In the genomic region with DNA sequence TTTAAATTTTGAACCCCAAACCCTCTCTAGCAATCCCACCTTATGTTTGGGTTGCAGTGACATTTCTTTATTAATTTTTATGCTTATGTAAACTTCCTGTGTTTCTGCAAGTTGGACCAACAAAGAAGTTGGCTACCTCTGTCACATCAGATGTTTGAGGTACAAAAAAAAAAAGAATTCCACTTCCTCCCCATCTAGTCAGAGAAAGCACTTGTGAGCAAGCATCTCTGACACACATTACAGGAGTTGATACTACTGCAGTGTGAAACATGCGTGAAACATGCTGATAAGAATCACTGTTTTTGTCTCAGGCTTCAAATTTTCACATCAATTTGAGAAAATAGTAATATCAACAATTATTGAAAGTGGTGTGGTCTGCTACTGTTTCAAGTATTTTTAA, we compare ENCODE assay signal across 8 cellular contexts. TPM values are rescaled to one million over a fixed set of nuclear protein-coding genes. Genes with fewer than 3 reads are reported as not detected.
DNase-seq lines count a peak whose midpoint lies in the region; ATAC-seq and TF ChIP-seq lines count a peak whose summit lies in the region.

No MANE protein-coding gene starts in this region.

- peaks cover 4% of the 10 kb centered on the region for H3K36me3 ChIP-seq in CD4-positive, CD25-positive, alpha-beta regulatory T cell (ENCODE audit: control insufficient read depth, insufficient read depth, low read length)
- no peaks in the 10 kb centered on the region for H3K36me3 ChIP-seq in body of pancreas (replicated peaks in 1 of 2; ENCODE audit: insufficient read depth in 1 of 2, low read depth in 2 of 2)
- peaks cover 1 to 2% of the 10 kb centered on the region in 2 donors for H3K36me3 ChIP-seq in muscle layer of duodenum (ENCODE audit: control insufficient read depth in 1 of 2, insufficient read depth in 2 of 2, low read length in 2 of 2)

- peak overlapping the region; percentile 94 to 96 (median 95) for H3K27ac Mint-ChIP-seq in CD4-positive, CD25-positive, alpha-beta regulatory T cell

- peak overlapping the region; percentile 75 for H3K4me3 ChIP-seq in CD4-positive, CD25-positive, alpha-beta regulatory T cell (ENCODE audit: low read depth, low read length)
- H3K4me3 ChIP-seq in body of pancreas (no peak overlapping the region), muscle layer of duodenum (ENCODE audit: low read depth in 1 of 2, low read length in 2 of 2) (peak overlapping the region; percentile 72 to 79)

- no peak for TF ChIP-seq POLR2A in body of pancreas (IDR thresholded peaks at IDR 0.05)

- H3K27me3 ChIP-seq in CD4-positive, CD25-positive, alpha-beta regulatory T cell (ENCODE audit: control insufficient read depth, insufficient read depth, low read length): no peaks in the 10 kb centered on the region
- no peaks in the 10 kb centered on the region for H3K27me3 ChIP-seq in body of pancreas
- no peaks in the 10 kb centered on the region for H3K27me3 ChIP-seq in muscle layer of duodenum (ENCODE audit: low read depth, low read length)

- ATAC-seq in CD4-positive, CD25-positive, alpha-beta regulatory T cell (ENCODE audit: low read depth in 2 of 2): peak in 1 of 2 donors; percentile 21
- ATAC-seq in body of pancreas (no peak), GM18861 (IDR thresholded peaks at IDR 0.05; ENCODE audit: unreplicated experiment) (no peak), HG02623 (IDR thresholded peaks at IDR 0.05; ENCODE audit: unreplicated experiment) (no peak)

- peaks cover 4% of the 10 kb centered on the region for H3K36me3 Mint-ChIP-seq in CD4-positive, CD25-positive, alpha-beta regulatory T cell

- TF ChIP-seq CTCF in body of pancreas (IDR thresholded peaks at IDR 0.05): no peak

- peaks cover 23 to 50% (median 36%) of the 10 kb centered on the region in 4 donors for H3K4me1 Mint-ChIP-seq in CD4-positive, CD25-positive, alpha-beta regulatory T cell

- H3K27me3 Mint-ChIP-seq in CD4-positive, CD25-positive, alpha-beta regulatory T cell: peaks cover 9% of the 10 kb centered on the region

- no peaks in the 10 kb centered on the region for H3K9me3 Mint-ChIP-seq in CD4-positive, CD25-positive, alpha-beta regulatory T cell

- no peaks in the 10 kb centered on the region for H3K9me3 ChIP-seq in CD4-positive, CD25-positive, alpha-beta regulatory T cell (ENCODE audit: control insufficient read depth in 2 of 2, low read length in 2 of 2)
- H3K9me3 ChIP-seq in body of pancreas (no peaks in the 10 kb centered on the region), muscle layer of duodenum (ENCODE audit: control insufficient read depth in 1 of 2, low read length in 2 of 2) (no peaks in the 10 kb centered on the region)

- WGBS in body of pancreas, 2 donors: 0 to 18% methylated on average over 1 of the region's 1 CpG

- peaks cover 21% of the 10 kb centered on the region for H3K4me1 ChIP-seq in CD4-positive, CD25-positive, alpha-beta regulatory T cell (ENCODE audit: control insufficient read depth, insufficient read depth, low read length, poor library complexity, severe bottlenecking)
- H3K4me1 ChIP-seq in body of pancreas: peaks cover 39% of the 10 kb centered on the region
- H3K4me1 ChIP-seq in muscle layer of duodenum (ENCODE audit: control insufficient read depth in 1 of 2, insufficient read depth in 2 of 2, low read length in 2 of 2): peaks cover 20 to 24% of the 10 kb centered on the region in 2 donors

- peak overlapping the region; percentile 91 to 98 (median 92) for H3K4me3 Mint-ChIP-seq in CD4-positive, CD25-positive, alpha-beta regulatory T cell

- DNase-seq in CD4-positive, CD25-positive, alpha-beta regulatory T cell: peak; percentile 4 to 63 (median 62)
- DNase-seq in HT-29 (ENCODE audit: low spot score) (peak; percentile 5), body of pancreas (no peak), GDM1 (lab: John Stamatoyannopoulos, UW) (no peak), NCI-H1105 treated with DMSO at 0.1 percent for 48 hours (lab: John Stamatoyannopoulos, UW) (no peak)

- peak overlapping the region; percentile 94 for H3K27ac ChIP-seq in CD4-positive, CD25-positive, alpha-beta regulatory T cell (ENCODE audit: insufficient read depth, low read length, poor library complexity, severe bottlenecking)
- H3K27ac ChIP-seq in body of pancreas: peak overlapping the region; percentile 96 to 99 (median 98)
- peak overlapping the region; percentile 90 for H3K27ac ChIP-seq in muscle layer of duodenum (ENCODE audit: low read length)

- intact Hi-C loops in body of pancreas (cut with DNase I): loop anchor here (10.0 kb wide), 1 partner anchor 84 kb away; no protein-coding TSS in a partner anchor

RNA-seq across cellular contexts. Expression of a gene that starts 1.3 kb away (rescaled TPM):
- total RNA-seq in CD4-positive, CD25-positive, alpha-beta regulatory T cell: 4.7 TPM
- polyA plus RNA-seq in CD4-positive, CD25-positive, alpha-beta regulatory T cell: not detected
- total RNA-seq in HT-29 (2014; rRNA removed; shearing (Covaris generic)): not detected in 2 replicates
- not detected for total RNA-seq in body of pancreas

RNA-seq across cellular contexts. Expression of a gene that starts 47.2 kb away (rescaled TPM):
- total RNA-seq in CD4-positive, CD25-positive, alpha-beta regulatory T cell: 249 TPM
- polyA plus RNA-seq in CD4-positive, CD25-positive, alpha-beta regulatory T cell: 10 to 100 TPM; 20.0 to 28.7 (median 23.4) TPM
- total RNA-seq in HT-29 (2014; rRNA removed; shearing (Covaris generic)): 3.0 and 6.3 TPM in 2 replicates
- total RNA-seq in body of pancreas: 10 to 100 TPM; 36.3 to 43.8 TPM

RNA-seq across cellular contexts. Expression of a gene that starts 47.3 kb away (rescaled TPM):
- 37.3 TPM for total RNA-seq in CD4-positive, CD25-positive, alpha-beta regulatory T cell
- polyA plus RNA-seq in CD4-positive, CD25-positive, alpha-beta regulatory T cell: 10 to 100 TPM; 73.8 to 96.7 (median 85.4) TPM
- 25.6 and 26.1 TPM in 2 replicates for total RNA-seq in HT-29 (2014; rRNA removed; shearing (Covaris generic))
- 10 to 100 TPM; 26.0 to 47.0 TPM for total RNA-seq in body of pancreas

Comparison
In these comparisons a context has a peak if more than half of its experiments do, and no peak if none do; other contexts are left out.
1. DNase-seq: peak in CD4-positive, CD25-positive, alpha-beta regulatory T cell (3 of 3) and HT-29 (single experiment); none in body of pancreas (0 of 4), GDM1 (single experiment) and NCI-H1105 treated with DMSO at 0.1 percent for 48 hours (single experiment).
2. H3K4me3 ChIP-seq: peak in CD4-positive, CD25-positive, alpha-beta regulatory T cell (single experiment) and muscle layer of duodenum (2 of 2); none in body of pancreas (0 of 2).
3. Peak in every context shown above with its lines, with median percentiles within 50 percentile points of each other: H3K27ac ChIP-seq.